11 cellular contexts compared by ENCODE assay signal in the genomic region with DNA sequence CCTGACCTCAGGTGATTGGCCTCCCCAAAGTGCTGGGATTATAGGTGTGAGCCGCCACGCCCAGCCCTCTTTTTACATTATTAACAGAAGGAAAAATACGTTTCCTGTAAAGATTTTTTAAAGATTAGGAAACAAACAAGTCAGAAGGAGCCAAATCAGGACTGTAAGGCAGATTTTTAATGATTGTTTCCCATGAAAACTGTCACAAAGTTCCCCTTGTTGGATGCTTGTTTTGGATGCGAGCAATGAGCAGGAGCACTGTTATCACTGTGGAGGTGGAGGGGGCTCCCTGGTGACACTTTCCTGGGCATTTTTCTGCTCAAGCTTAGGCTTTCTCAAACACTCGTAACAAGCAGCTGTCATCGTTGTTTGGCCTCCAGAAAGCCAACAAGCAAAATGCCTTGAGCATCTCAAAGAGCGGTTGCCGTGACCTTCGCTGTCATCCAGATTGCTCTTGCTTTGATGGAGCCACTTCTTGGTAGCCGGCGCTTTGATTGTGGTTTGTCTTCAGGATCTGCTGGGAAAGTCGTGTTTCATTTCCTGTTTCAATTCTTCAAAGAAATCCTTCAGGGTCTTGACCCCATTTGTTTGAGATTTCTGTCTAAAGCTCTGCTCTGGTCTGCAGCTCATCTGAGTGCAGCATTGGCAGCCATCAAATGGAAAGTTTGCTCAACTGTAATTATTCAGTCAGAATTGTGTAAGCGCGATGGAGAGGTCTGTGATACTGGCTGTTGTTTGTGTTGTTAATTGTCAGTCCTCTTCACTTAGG.
A peak's percentile ranks its signal among the peaks of the same experiment; 100 is the strongest.
DNase-seq lines count a peak whose midpoint lies in the region; ATAC-seq and TF ChIP-seq lines count a peak whose summit lies in the region.
"Had no signal": no experiment of that assay in that cellular context is flagged by ENCODE, and none has a peak within 500 bp of the region (broad histone marks: within the 10 kb centered on the region; RNA-seq: fewer than 3 reads in every experiment).

No MANE protein-coding gene starts in this region.

- TF ChIP-seq POLR2A in erythroblast (IDR thresholded peaks at IDR 0.05; ENCODE audit: low read length), result no peak

- ATAC-seq in activated naive CD8-positive, alpha-beta T cell treated with anti-CD3 and anti-CD28 coated beads, Interleukin-2, amount 10 ng/mL, durations not matched to agents 7 days and 5 days (ENCODE audit: low read depth), result peak; percentile 73
- ATAC-seq in naive thymus-derived CD8-positive, alpha-beta T cell, result peak; percentile 50 to 59
- no peak for ATAC-seq in HG03432 (IDR thresholded peaks at IDR 0.05; ENCODE audit: unreplicated experiment)
- ATAC-seq: left cardiac atrium, psoas muscle had no signal

- no peaks in the 10 kb centered on the region for H3K9me3 Mint-ChIP-seq in activated naive CD8-positive, alpha-beta T cell treated with anti-CD3 and anti-CD28 coated beads, Interleukin-2, amount 10 ng/mL, durations not matched to agents 7 days and 5 days
- no peaks in the 10 kb centered on the region for H3K9me3 Mint-ChIP-seq in naive thymus-derived CD8-positive, alpha-beta T cell

- peak overlapping the region; percentile 68 for H3K27ac Mint-ChIP-seq in activated naive CD8-positive, alpha-beta T cell treated with anti-CD3 and anti-CD28 coated beads, Interleukin-2, amount 10 ng/mL, durations not matched to agents 7 days and 5 days
- peak overlapping the region; percentile 13 to 88 (median 80) for H3K27ac Mint-ChIP-seq in naive thymus-derived CD8-positive, alpha-beta T cell

- POLR2A ChIA-PET in activated naive CD8-positive, alpha-beta T cell treated with anti-CD3 and anti-CD28 coated beads, Interleukin-2, amount 10 ng/mL, durations not matched to agents 7 days and 5 days (lab: Charles Lee), result no interaction called here
- POLR2A ChIA-PET in naive thymus-derived CD8-positive, alpha-beta T cell (lab: Charles Lee), result interaction anchor here (1.5 kb wide), 1 partner anchor 10 kb away, joined by 3 read pairs; no protein-coding TSS in a partner anchor

- peak overlapping the region; percentile 49 for H3K4me3 Mint-ChIP-seq in activated naive CD8-positive, alpha-beta T cell treated with anti-CD3 and anti-CD28 coated beads, Interleukin-2, amount 10 ng/mL, durations not matched to agents 7 days and 5 days
- H3K4me3 Mint-ChIP-seq in naive thymus-derived CD8-positive, alpha-beta T cell, result peak overlapping the region; percentile 15 to 78 (median 57)

- peaks cover 19% of the 10 kb centered on the region for H3K36me3 Mint-ChIP-seq in activated naive CD8-positive, alpha-beta T cell treated with anti-CD3 and anti-CD28 coated beads, Interleukin-2, amount 10 ng/mL, durations not matched to agents 7 days and 5 days
- H3K36me3 Mint-ChIP-seq in naive thymus-derived CD8-positive, alpha-beta T cell, result peaks cover 0 to 7% (median 0%) of the 10 kb centered on the region in 3 donors

- DNase-seq in NCI-H748 (lab: John Stamatoyannopoulos, UW; ENCODE audit: unreplicated experiment) (peak; percentile 27), NCI-H748 treated with DMSO at 0.1 percent for 48 hours (lab: John Stamatoyannopoulos, UW) (no peak), NCI-H1105 (lab: John Stamatoyannopoulos, UW) (peak; percentile 5), NCI-H2107 (lab: John Stamatoyannopoulos, UW) (no peak), erythroblast (lab: John Stamatoyannopoulos, UW) (no peak)
- no peak for DNase-seq in activated naive CD8-positive, alpha-beta T cell treated with anti-CD3 and anti-CD28 coated beads, Interleukin-2, amount 10 ng/mL, durations not matched to agents 7 days and 5 days
- peak in 1 of 10 donors; percentile 26 for DNase-seq in naive thymus-derived CD8-positive, alpha-beta T cell
- DNase-seq: left cardiac atrium, psoas muscle, WERI-Rb-1 had no signal

- peaks cover 56% of the 10 kb centered on the region for H3K4me1 Mint-ChIP-seq in activated naive CD8-positive, alpha-beta T cell treated with anti-CD3 and anti-CD28 coated beads, Interleukin-2, amount 10 ng/mL, durations not matched to agents 7 days and 5 days
- peaks cover 42 to 78% (median 67%) of the 10 kb centered on the region in 4 donors for H3K4me1 Mint-ChIP-seq in naive thymus-derived CD8-positive, alpha-beta T cell

- H3K27me3 Mint-ChIP-seq in activated naive CD8-positive, alpha-beta T cell treated with anti-CD3 and anti-CD28 coated beads, Interleukin-2, amount 10 ng/mL, durations not matched to agents 7 days and 5 days, result no peaks in the 10 kb centered on the region
- H3K27me3 Mint-ChIP-seq in naive thymus-derived CD8-positive, alpha-beta T cell, result no peaks in the 10 kb centered on the region

Comparison
In these comparisons a context has a peak if more than half of its experiments do, and no peak if none do; other contexts are left out.
1. DNase-seq: peak in NCI-H748 (single experiment) and NCI-H1105 (single experiment); none in NCI-H748 treated with DMSO at 0.1 percent for 48 hours (single experiment), activated naive CD8-positive, alpha-beta T cell treated with anti-CD3 and anti-CD28 coated beads, Interleukin-2, amount 10 ng/mL, durations not matched to agents 7 days and 5 days (single experiment), NCI-H2107 (single experiment) and erythroblast (0 of 2).